In the genomic region with DNA sequence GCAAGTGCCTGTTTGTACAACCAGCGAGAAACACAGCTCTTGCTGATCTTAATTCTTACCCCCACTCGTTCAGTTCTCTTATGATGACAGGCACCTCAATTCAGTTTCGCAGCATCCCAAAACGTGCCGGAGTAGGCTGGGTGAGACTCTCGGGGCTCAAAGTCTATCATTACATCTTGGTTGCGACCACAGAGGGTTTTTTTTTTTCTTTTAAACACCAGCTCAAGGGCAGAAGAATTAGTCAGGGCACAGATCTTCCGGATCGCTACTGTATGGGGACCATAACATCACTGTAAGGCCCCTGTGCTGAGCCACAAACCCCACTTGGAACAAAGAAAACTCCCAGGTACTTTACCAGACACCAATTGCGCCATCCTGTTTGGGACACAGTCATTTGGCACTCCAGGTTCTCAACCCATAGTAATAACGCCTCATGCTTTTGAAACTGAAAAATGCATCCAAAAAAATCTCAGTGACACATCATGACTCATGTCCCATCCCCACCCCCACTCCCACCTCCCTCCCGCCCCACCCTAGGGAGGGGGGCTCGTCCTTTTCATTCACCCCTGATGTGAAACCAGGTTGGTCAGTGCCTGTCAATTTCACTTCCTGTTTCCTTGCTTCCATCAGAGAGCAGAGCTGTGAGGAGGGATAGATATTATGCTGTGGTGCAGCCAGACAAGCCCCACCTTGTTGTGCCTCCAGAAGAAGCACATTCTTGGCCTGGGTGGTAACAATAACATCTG, we compare ENCODE assay signal across 1 cellular context.
TF ChIP-seq lines count a peak whose summit lies in the region.

No MANE protein-coding gene starts in this region.

TF ChIP-seq in Ishikawa, 13 proteins besides CTCF, POLR2A, EP300 and RAD21 (continued from another document):
- TF ChIP-seq, protein P1, sequence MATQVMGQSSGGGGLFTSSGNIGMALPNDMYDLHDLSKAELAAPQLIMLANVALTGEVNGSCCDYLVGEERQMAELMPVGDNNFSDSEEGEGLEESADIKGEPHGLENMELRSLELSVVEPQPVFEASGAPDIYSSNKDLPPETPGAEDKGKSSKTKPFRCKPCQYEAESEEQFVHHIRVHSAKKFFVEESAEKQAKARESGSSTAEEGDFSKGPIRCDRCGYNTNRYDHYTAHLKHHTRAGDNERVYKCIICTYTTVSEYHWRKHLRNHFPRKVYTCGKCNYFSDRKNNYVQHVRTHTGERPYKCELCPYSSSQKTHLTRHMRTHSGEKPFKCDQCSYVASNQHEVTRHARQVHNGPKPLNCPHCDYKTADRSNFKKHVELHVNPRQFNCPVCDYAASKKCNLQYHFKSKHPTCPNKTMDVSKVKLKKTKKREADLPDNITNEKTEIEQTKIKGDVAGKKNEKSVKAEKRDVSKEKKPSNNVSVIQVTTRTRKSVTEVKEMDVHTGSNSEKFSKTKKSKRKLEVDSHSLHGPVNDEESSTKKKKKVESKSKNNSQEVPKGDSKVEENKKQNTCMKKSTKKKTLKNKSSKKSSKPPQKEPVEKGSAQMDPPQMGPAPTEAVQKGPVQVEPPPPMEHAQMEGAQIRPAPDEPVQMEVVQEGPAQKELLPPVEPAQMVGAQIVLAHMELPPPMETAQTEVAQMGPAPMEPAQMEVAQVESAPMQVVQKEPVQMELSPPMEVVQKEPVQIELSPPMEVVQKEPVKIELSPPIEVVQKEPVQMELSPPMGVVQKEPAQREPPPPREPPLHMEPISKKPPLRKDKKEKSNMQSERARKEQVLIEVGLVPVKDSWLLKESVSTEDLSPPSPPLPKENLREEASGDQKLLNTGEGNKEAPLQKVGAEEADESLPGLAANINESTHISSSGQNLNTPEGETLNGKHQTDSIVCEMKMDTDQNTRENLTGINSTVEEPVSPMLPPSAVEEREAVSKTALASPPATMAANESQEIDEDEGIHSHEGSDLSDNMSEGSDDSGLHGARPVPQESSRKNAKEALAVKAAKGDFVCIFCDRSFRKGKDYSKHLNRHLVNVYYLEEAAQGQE (IDR thresholded peaks at IDR 0.05; ENCODE audit: low read depth) = no peak
- 0 out of 2 replicates have a peak, but pooled peaks have one; percentile 7 for TF ChIP-seq CEBPB (IDR thresholded peaks at IDR 0.05)
